Comparison of ENCODE assay signal across 20 cellular contexts in the genomic region with DNA sequence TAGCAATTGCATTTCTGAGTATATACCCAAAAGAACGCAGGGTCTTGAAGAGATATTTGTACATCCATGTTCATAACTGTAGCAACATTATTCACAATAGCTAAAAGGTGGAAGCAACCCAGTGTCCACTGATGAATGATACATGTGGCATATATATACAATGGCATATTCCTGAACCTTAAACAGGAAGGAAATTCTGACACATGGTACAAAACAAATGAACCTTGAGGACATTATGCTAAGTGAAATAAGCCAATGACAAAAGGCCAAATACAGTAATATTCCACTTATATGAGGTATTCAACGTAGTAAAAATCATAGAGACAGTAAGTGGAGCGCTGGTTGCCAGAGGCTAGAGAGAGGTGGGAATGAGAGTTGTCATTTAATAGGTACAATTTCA.
"Had no signal": no experiment of that assay in that cellular context is flagged by ENCODE, and none has a peak within 500 bp of the region (broad histone marks: within the 10 kb centered on the region; RNA-seq: fewer than 3 reads in every experiment).

No MANE protein-coding gene starts in this region.

- ATAC-seq: heart right ventricle; lower lobe of right lung; natural killer cell; stimulated activated naive B cell treated with anti-CD40 and anti-IgM and Interleukin-4, amounts not matched to agents 10 μg/mL and 1 μg/mL and 100 μg/mL, for 72 hours had no signal

- H3K36me3 Mint-ChIP-seq: natural killer cell had no signal

- H3K4me3 Mint-ChIP-seq: activated naive CD8-positive, alpha-beta T cell treated with anti-CD3 and anti-CD28 coated beads, Interleukin-2, amount 10 ng/mL, durations not matched to agents 7 days and 5 days; natural killer cell; stimulated activated naive B cell treated with anti-CD40 and anti-IgM and Interleukin-4, amounts not matched to agents 10 μg/mL and 1 μg/mL and 100 μg/mL, for 72 hours; type B pancreatic cell had no signal

- DNase-seq: activated CD4-positive, alpha-beta T cell treated with anti-CD3 and anti-CD28 coated beads for 1 hour; activated CD8-positive, alpha-beta memory T cell treated with anti-CD3 and anti-CD28 coated beads for 24 hours; activated CD8-positive, alpha-beta memory T cell treated with anti-CD3 and anti-CD28 coated beads, Interleukin-2, amount 50 U/mL, for 4 hours; activated naive CD8-positive, alpha-beta T cell treated with anti-CD3 and anti-CD28 coated beads, Interleukin-2, amount 10 ng/mL, durations not matched to agents 7 days and 5 days; cortex of kidney; effector CD4-positive, alpha-beta T cell; erythroblast; foreskin fibroblast; heart right ventricle; lower lobe of right lung; natural killer cell; stimulated activated CD4-positive, alpha-beta T cell treated with anti-CD3 and anti-CD28 coated beads, Interleukin-2, amount 100 ng/mL, for 48 hours; stimulated activated CD8-positive, alpha-beta memory T cell treated with anti-CD3 and anti-CD28 coated beads, Interleukin-4, amount 100 ng/mL, for 48 hours; stimulated activated naive B cell treated with anti-CD40 and anti-IgM and Interleukin-4, amounts not matched to agents 10 μg/mL and 1 μg/mL and 100 μg/mL, for 72 hours; T-helper 1 cell; T-helper 9 cell had no signal

- H3K27ac Mint-ChIP-seq: activated naive CD8-positive, alpha-beta T cell treated with anti-CD3 and anti-CD28 coated beads, Interleukin-2, amount 10 ng/mL, durations not matched to agents 7 days and 5 days; stimulated activated naive B cell treated with anti-CD40 and anti-IgM and Interleukin-4, amounts not matched to agents 10 μg/mL and 1 μg/mL and 100 μg/mL, for 72 hours; type B pancreatic cell had no signal

- H3K36me3 ChIP-seq: lower lobe of right lung, prostate gland, thoracic aorta, vagina had no signal

- H3K27me3 ChIP-seq: heart right ventricle, vagina had no signal

- H3K27ac ChIP-seq: heart right ventricle, lower lobe of right lung, prostate gland, thoracic aorta, vagina had no signal

- H3K27me3 Mint-ChIP-seq: activated naive CD8-positive, alpha-beta T cell treated with anti-CD3 and anti-CD28 coated beads, Interleukin-2, amount 10 ng/mL, durations not matched to agents 7 days and 5 days; type B pancreatic cell had no signal

- H3K4me3 ChIP-seq: heart right ventricle, lower lobe of right lung, prostate gland, thoracic aorta, vagina had no signal

- H3K9me3 ChIP-seq: heart right ventricle, lower lobe of right lung, prostate gland, thoracic aorta, vagina had no signal

- H3K9me3 Mint-ChIP-seq: activated naive CD8-positive, alpha-beta T cell treated with anti-CD3 and anti-CD28 coated beads, Interleukin-2, amount 10 ng/mL, durations not matched to agents 7 days and 5 days; natural killer cell; stimulated activated naive B cell treated with anti-CD40 and anti-IgM and Interleukin-4, amounts not matched to agents 10 μg/mL and 1 μg/mL and 100 μg/mL, for 72 hours; type B pancreatic cell had no signal
